16 cellular contexts compared by ENCODE assay signal in the genomic region with DNA sequence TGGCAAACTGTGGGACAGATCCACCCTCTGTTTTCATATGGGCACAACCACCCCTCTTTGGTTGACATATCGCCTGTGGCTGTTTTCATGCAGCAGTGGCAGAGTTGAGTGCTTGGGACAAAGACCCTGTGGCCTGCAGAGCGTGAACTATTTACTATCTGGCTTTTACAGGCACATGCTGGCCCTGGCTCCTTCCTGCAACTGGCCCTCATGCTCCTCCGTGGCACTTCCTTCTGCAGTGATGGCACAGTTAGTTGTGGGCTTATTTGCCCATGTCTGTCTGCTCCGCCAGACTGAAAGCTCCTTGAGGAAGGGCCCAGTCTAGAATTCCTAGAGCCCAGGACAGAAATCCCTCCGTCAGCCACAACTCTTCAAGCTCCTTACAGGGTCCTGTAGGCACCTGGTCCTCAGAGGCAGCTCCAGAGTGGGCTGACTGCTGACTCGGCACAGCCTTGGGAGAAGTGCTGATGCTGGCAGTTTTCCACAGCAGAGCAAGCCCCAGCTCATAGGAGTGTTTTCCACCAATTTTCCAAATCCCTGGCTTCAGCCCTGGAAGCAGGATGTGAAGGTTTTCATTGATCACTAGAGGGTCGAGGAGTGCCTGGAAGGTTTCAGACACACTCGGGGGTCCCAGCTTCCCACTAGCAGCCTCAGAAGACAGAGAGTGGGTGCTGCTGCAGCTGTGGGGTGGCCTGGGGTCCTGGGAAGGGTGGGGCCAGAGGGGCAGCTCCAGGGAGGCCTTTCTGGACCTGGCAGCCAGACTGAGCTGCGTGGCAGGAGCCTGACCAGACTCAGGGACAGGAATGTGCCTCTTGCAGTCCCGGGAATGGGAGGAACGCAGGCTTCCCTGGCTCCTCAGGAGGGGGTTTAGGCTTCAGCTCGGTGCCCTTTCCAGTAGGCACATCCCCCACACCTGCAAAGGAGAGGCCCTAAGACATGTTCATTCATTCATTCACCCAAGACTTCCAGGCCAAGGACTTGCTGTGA. TPM values are rescaled to one million over a fixed set of nuclear protein-coding genes. Genes with fewer than 3 reads are reported as not detected.
DNase-seq lines count a peak whose midpoint lies in the region; ATAC-seq, FAIRE-seq and TF ChIP-seq lines count a peak whose summit lies in the region.
"Had no signal": no experiment of that assay in that cellular context is flagged by ENCODE, and none has a peak within 500 bp of the region (broad histone marks: within the 10 kb centered on the region; RNA-seq: fewer than 3 reads in every experiment).

No MANE protein-coding gene starts in this region.

- CTCF ChIA-PET in HepG2 (lab: Yijun Ruan, JAX; ENCODE audit: low intra/inter-chr PET ratio, low total read pairs) = no interaction called here

- TF ChIP-seq POLR2A in HepG2 (IDR thresholded peaks at IDR 0.05; ENCODE audit: insufficient read depth in 1 of 2, low read depth in 2 of 2, low read length in 2 of 2) (no peak), suprapubic skin (IDR thresholded peaks at IDR 0.05) (no peak)

- H3K27me3 ChIP-seq in HepG2 (ENCODE audit: control insufficient read depth in 1 of 2, insufficient read depth in 2 of 2, low read length in 2 of 2) = no peaks in the 10 kb centered on the region; a peak in 1 of 5 replicates
- no peaks in the 10 kb centered on the region for H3K27me3 ChIP-seq in suprapubic skin

- ATAC-seq in HepG2 (no peak; the same call in 2 of the 3 replicates), HG03432 (IDR thresholded peaks at IDR 0.05; ENCODE audit: unreplicated experiment) (no peak), SK-N-SH treated with all-trans-retinoic acid at 6 μM for 48 hours (no peak)

- TF ChIP-seq RAD21 in HepG2 (CRISPR knock-in tag; IDR thresholded peaks at IDR 0.05) = no peak

- H3K4me1 ChIP-seq in HepG2 (ENCODE audit: insufficient read depth, low read length) = peaks cover 14% of the 10 kb centered on the region
- peaks cover 20% of the 10 kb centered on the region for H3K4me1 ChIP-seq in suprapubic skin

- no peaks in the 10 kb centered on the region for H3K27me3 Mint-ChIP-seq in chondrocyte (ENCODE audit: low read depth)
- H3K27me3 Mint-ChIP-seq: naive B cell had no signal

- 80% methylated on average over 6 of the region's 12 CpGs for WGBS in HepG2 (ENCODE audit: low lambda C conversion rate)
- 84% methylated on average over 7 of the region's 12 CpGs for WGBS in suprapubic skin

- H3K27ac Mint-ChIP-seq in chondrocyte (ENCODE audit: unreplicated experiment) = peak overlapping the region; percentile 91
- H3K27ac Mint-ChIP-seq: naive B cell had no signal

- H3K36me3 ChIP-seq in HepG2 (replicated peaks in 1 of 2; ENCODE audit: control insufficient read depth in 1 of 2, insufficient read depth in 2 of 2, low read length in 2 of 2) (no peaks in the 10 kb centered on the region), suprapubic skin (no peaks in the 10 kb centered on the region)
- H3K36me3 ChIP-seq: thoracic aorta had no signal

- in situ Hi-C loops in HepG2 (cut with HindIII; ENCODE audit: extremely low pct_ligation_motif_present, low pct_unique_long_range_greater_than_20kb) = no loop called here

- intact Hi-C loops in HepG2 (cut with micrococcal nuclease; ENCODE audit: unreplicated experiment) = no loop called here

- no peak overlapping the region for H3K9ac ChIP-seq in HepG2 (ENCODE audit: insufficient read depth, low read depth, low read length)
- H3K9ac ChIP-seq: GM23248 had no signal

- POLR2A ChIA-PET in HepG2 (lab: Yijun Ruan, JAX) = no interaction called here

- no peaks in the 10 kb centered on the region for H3K79me2 ChIP-seq in HepG2 (ENCODE audit: insufficient read depth, low read length)

- no peak for TF ChIP-seq EP300 in HepG2 (IDR thresholded peaks at IDR 0.05; ENCODE audit: low read depth in 2 of 2, low read length in 2 of 2)
- no peak for TF ChIP-seq EP300 in HepG2 (CRISPR knock-in tag; IDR thresholded peaks at IDR 0.05; ENCODE audit: borderline replicate concordance)
- TF ChIP-seq EP300 in suprapubic skin (IDR thresholded peaks at IDR 0.05) = no peak

- H3K27ac ChIP-seq in HepG2 (ENCODE audit: extremely low read length, insufficient read depth, low read length) (no peak overlapping the region), suprapubic skin (no peak overlapping the region)
- H3K27ac ChIP-seq: GM23248 had no signal

- H3K9me3 Mint-ChIP-seq in chondrocyte (ENCODE audit: low read depth) = no peaks in the 10 kb centered on the region
- H3K9me3 Mint-ChIP-seq: naive B cell had no signal

- no peak overlapping the region for H3K4me2 ChIP-seq in HepG2 (ENCODE audit: low read depth, low read length)

- H3K4me3 ChIP-seq in HepG2 (replicated peaks in 1 of 3; ENCODE audit: insufficient read depth in 1 of 3, low read depth in 2 of 3, low read length in 3 of 3) = no peak overlapping the region
- no peak overlapping the region for H3K4me3 ChIP-seq in suprapubic skin
- H3K4me3 ChIP-seq: GM23248, thoracic aorta had no signal

- no peak overlapping the region for H2AFZ ChIP-seq in HepG2 (ENCODE audit: low read length)
- H2AFZ ChIP-seq: GM23248 had no signal

- TF ChIP-seq CTCF in chondrocyte (IDR thresholded peaks at IDR 0.05) (no peak), HepG2 (CRISPR knock-in tag; IDR thresholded peaks at IDR 0.05) (no peak), suprapubic skin (IDR thresholded peaks at IDR 0.05) (no peak)

- no peaks in the 10 kb centered on the region for H4K20me1 ChIP-seq in HepG2 (ENCODE audit: insufficient read depth, low read length)

- no peaks in the 10 kb centered on the region for H3K36me3 Mint-ChIP-seq in chondrocyte (ENCODE audit: low read depth)

- no peak for FAIRE-seq in HepG2 (lab: Jason Lieb, UNC)

- DNase-seq in NCI-H1694 (lab: John Stamatoyannopoulos, UW) = peak; percentile 16
- DNase-seq in NCI-H1694 treated with DMSO at 0.1 percent for 48 hours (lab: John Stamatoyannopoulos, UW) = no peak
- peak; percentile 59 for DNase-seq in chondrocyte (ENCODE audit: low spot score)
- no peak for DNase-seq in HepG2 (ENCODE audit: low spot score)
- peak; percentile 56 to 71 for DNase-seq in suprapubic skin (ENCODE audit: low spot score in 2 of 2)
- no peak for DNase-seq in NCI-H2029 (lab: John Stamatoyannopoulos, UW)
- DNase-seq: 8988T; activated CD4-positive, alpha-beta T cell treated with anti-CD3 and anti-CD28 coated beads, Interleukin-2, amount 50 U/mL, for 4 hours; Calu3; GM23248; MV-4-11; naive B cell; T-helper 2 cell had no signal

- H3K9me3 ChIP-seq in HepG2 (ENCODE audit: low read length) = no peaks in the 10 kb centered on the region
- no peaks in the 10 kb centered on the region for H3K9me3 ChIP-seq in suprapubic skin
- H3K9me3 ChIP-seq: thoracic aorta had no signal

- peaks cover 42% of the 10 kb centered on the region for H3K4me1 Mint-ChIP-seq in chondrocyte (ENCODE audit: low read depth)

- H3K4me3 Mint-ChIP-seq in chondrocyte (ENCODE audit: unreplicated experiment) = no peak overlapping the region
- H3K4me3 Mint-ChIP-seq: naive B cell had no signal

- no TSS peak for BruUV-seq in HepG2 (replicated peaks; lab: Mats Ljungman, UMichigan)

TF ChIP-seq in SK-N-SH treated with all-trans-retinoic acid at 6 μM for 48 hours, 23 proteins besides CTCF, POLR2A, EP300 and RAD21 (continues in another document):
- TF ChIP-seq, protein P1, sequence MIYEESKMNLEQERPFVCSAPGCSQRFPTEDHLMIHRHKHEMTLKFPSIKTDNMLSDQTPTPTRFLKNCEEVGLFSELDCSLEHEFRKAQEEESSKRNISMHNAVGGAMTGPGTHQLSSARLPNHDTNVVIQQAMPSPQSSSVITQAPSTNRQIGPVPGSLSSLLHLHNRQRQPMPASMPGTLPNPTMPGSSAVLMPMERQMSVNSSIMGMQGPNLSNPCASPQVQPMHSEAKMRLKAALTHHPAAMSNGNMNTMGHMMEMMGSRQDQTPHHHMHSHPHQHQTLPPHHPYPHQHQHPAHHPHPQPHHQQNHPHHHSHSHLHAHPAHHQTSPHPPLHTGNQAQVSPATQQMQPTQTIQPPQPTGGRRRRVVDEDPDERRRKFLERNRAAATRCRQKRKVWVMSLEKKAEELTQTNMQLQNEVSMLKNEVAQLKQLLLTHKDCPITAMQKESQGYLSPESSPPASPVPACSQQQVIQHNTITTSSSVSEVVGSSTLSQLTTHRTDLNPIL (CRISPR knock-in tag; IDR thresholded peaks at IDR 0.05; ENCODE audit: low read depth) = no peak
- TF ChIP-seq OSR1 (CRISPR knock-in tag; IDR thresholded peaks at IDR 0.05) (no peak), RARB (CRISPR knock-in tag; IDR thresholded peaks at IDR 0.05) (no peak), TCF4 (CRISPR knock-in tag; IDR thresholded peaks at IDR 0.05; ENCODE audit: borderline replicate concordance) (no peak), ZFP3 (CRISPR knock-in tag; IDR thresholded peaks at IDR 0.05) (no peak), ZNF8 (CRISPR knock-in tag; IDR thresholded peaks at IDR 0.05) (no peak), ARNTL (CRISPR knock-in tag; IDR thresholded peaks at IDR 0.05; ENCODE audit: borderline replicate concordance, low read depth) (no peak), GLIS3 (CRISPR knock-in tag; IDR thresholded peaks at IDR 0.05) (no peak), ISL1 (CRISPR knock-in tag; IDR thresholded peaks at IDR 0.05) (no peak), SNAI2 (CRISPR knock-in tag; IDR thresholded peaks at IDR 0.05) (no peak)

RNA-seq across cellular contexts. Expression of gene ANGPTL2, which starts 56.5 kb away (rescaled TPM):
- total RNA-seq in chondrocyte (26.7 to 39.7 TPM (median 39.0 TPM) in 3 replicates), HepG2 (2016; rRNA removed; fragmentation: Illumina TruSeq; extraction: Trizol) (0.35 and 0.91 TPM in 2 replicates), suprapubic skin (10 to 100 TPM; 17.3 to 21.3 (median 19.8) TPM)
- 0.09 TPM in 1 of 2 replicates, not detected in the other for total RNA-seq in HepG2 (2016; cell fraction: cytosol; rRNA removed; fragmentation: Illumina TruSeq; extraction: Trizol; ENCODE audit: low read depth)
- total RNA-seq in HepG2 (2016; cell fraction: insoluble cytoplasmic fraction; rRNA removed; fragmentation: Illumina TruSeq; extraction: Trizol) = 0.49 and 1.4 TPM in 2 replicates
- 0.55 and 0.59 TPM in 2 replicates for total RNA-seq in HepG2 (2016; cell fraction: membrane; rRNA removed; fragmentation: Illumina TruSeq; extraction: Trizol)
- 1.2 and 2.2 TPM in 2 replicates for total RNA-seq in HepG2 (2016; cell fraction: nucleus; rRNA removed; fragmentation: Illumina TruSeq; extraction: Trizol)
- polyA plus RNA-seq in HepG2 (2011; rRNA removed) = 21.0 and 40.2 TPM in 2 replicates
- polyA plus RNA-seq in HepG2 (2011; cell fraction: cytosol; rRNA removed) = 14.1 and 24.9 TPM in 2 replicates
- 16.8 and 26.7 TPM in 2 replicates for polyA plus RNA-seq in HepG2 (2011; cell fraction: nucleus; rRNA removed)
- 27.5 and 38.6 TPM in 2 replicates for polyA plus RNA-seq in HepG2 (2012)
- 0.19 and 0.24 TPM in 2 replicates for polyA plus RNA-seq in HepG2 (2016; cell fraction: cytosol; fragmentation: Illumina TruSeq; extraction: Trizol; ENCODE audit: low read depth)
- polyA plus RNA-seq in HepG2 (2016; cell fraction: insoluble cytoplasmic fraction; fragmentation: Illumina TruSeq; extraction: Trizol; ENCODE audit: low read depth) = 0.60 and 0.63 TPM in 2 replicates
- 0.50 and 0.89 TPM in 2 replicates for polyA plus RNA-seq in HepG2 (2016; cell fraction: membrane; fragmentation: Illumina TruSeq; extraction: Trizol; ENCODE audit: low read depth)
- polyA plus RNA-seq in HepG2 (2016; cell fraction: nucleus; fragmentation: Illumina TruSeq; extraction: Trizol; ENCODE audit: insufficient read depth, low read depth) = 1.8 and 2.3 TPM in 2 replicates
- polyA minus RNA-seq in HepG2 (2011; rRNA and poly(A)+ RNA removed; ENCODE audit: low replicate concordance) = 0.09 and 16.6 TPM in 2 replicates
- 7.1 and 18.4 TPM in 2 replicates for polyA minus RNA-seq in HepG2 (2011; cell fraction: cytosol; rRNA and poly(A)+ RNA removed)
- polyA minus RNA-seq in HepG2 (2011; cell fraction: nucleus; rRNA and poly(A)+ RNA removed) = 7.3 and 9.9 TPM in 2 replicates
- total RNA-seq: Calu3 had no signal

Comparison
In these comparisons a context has a peak if more than half of its experiments do, and no peak if none do; other contexts are left out.
1. DNase-seq: peak in NCI-H1694 (single experiment), chondrocyte (single experiment) and suprapubic skin (2 of 2); none in NCI-H1694 treated with DMSO at 0.1 percent for 48 hours (single experiment), HepG2 (single experiment) and NCI-H2029 (single experiment).